11 cellular contexts compared by ENCODE assay signal in genomic region chr3:45988100-45988761, GRCh38. TPM values are rescaled to one million over a fixed set of nuclear protein-coding genes. Genes with fewer than 3 reads are reported as not detected.
DNase-seq lines count a peak whose midpoint lies in the region; ATAC-seq, FAIRE-seq and TF ChIP-seq lines count a peak whose summit lies in the region.
"Had no signal": no experiment of that assay in that cellular context is flagged by ENCODE, and none has a peak within 500 bp of the region (broad histone marks: within the 10 kb centered on the region; RNA-seq: fewer than 3 reads in every experiment).

No MANE protein-coding gene starts in this region.

- DNase-seq in GM12891 (ENCODE audit: insufficient read length, low spot score) (no peak), WTC11 (ENCODE audit: low spot score) (no peak), fibroblast of villous mesenchyme (ENCODE audit: low read depth) (peak; percentile 62)
- no peak for DNase-seq in T-helper 2 cell treated with Interferon-gamma antibody and Interleukin-4, amounts not matched to agents 5 μg/mL and 100 μg/mL, for 36 hours (ENCODE audit: low spot score)
- DNase-seq: activated CD4-positive, CD25-positive, alpha-beta regulatory T cell treated with anti-CD3 and anti-CD28 coated beads, Interleukin-2, amount 50 U/mL, for 72 hours had no signal

- CTCF ChIA-PET in WTC11 (lab: Charles Lee), result interaction anchor here (0.6 to 1.8 kb wide), 4 partner anchors 49 to 220 kb away, joined by 3 to 4 read pairs (median 4); no protein-coding TSS in a partner anchor

- ATAC-seq in WTC11 (no peak), GM21360 (IDR thresholded peaks at IDR 0.05; ENCODE audit: unreplicated experiment) (no peak), HG03175 (IDR thresholded peaks at IDR 0.05; ENCODE audit: unreplicated experiment) (no peak), GM19035 (IDR thresholded peaks at IDR 0.05; ENCODE audit: unreplicated experiment) (no peak)

- peaks cover 37% of the 10 kb centered on the region for H3K4me1 Mint-ChIP-seq in WTC11
- H3K4me1 Mint-ChIP-seq in T-helper 2 cell treated with Interferon-gamma antibody and Interleukin-4, amounts not matched to agents 5 μg/mL and 100 μg/mL, for 36 hours (ENCODE audit: low read depth), result peaks cover 47% of the 10 kb centered on the region

- peaks cover 22% of the 10 kb centered on the region for H3K36me3 Mint-ChIP-seq in WTC11
- peaks cover 51% of the 10 kb centered on the region for H3K36me3 Mint-ChIP-seq in T-helper 2 cell treated with Interferon-gamma antibody and Interleukin-4, amounts not matched to agents 5 μg/mL and 100 μg/mL, for 36 hours (ENCODE audit: low read depth)

- H3K27me3 Mint-ChIP-seq in WTC11 (ENCODE audit: low read depth), result no peaks in the 10 kb centered on the region
- H3K27me3 Mint-ChIP-seq in T-helper 2 cell treated with Interferon-gamma antibody and Interleukin-4, amounts not matched to agents 5 μg/mL and 100 μg/mL, for 36 hours (ENCODE audit: low read depth), result no peaks in the 10 kb centered on the region

- TF ChIP-seq CTCF in WTC11 (IDR thresholded peaks at IDR 0.05) (no peak), fibroblast of villous mesenchyme (IDR thresholded peaks at IDR 0.05; ENCODE audit: insufficient read depth, low read depth, low read length) (no peak)

- H3K27ac Mint-ChIP-seq in WTC11, result peak overlapping the region; percentile 80; the same call in 1 of the 2 replicates
- H3K27ac Mint-ChIP-seq in T-helper 2 cell treated with Interferon-gamma antibody and Interleukin-4, amounts not matched to agents 5 μg/mL and 100 μg/mL, for 36 hours, result no peak overlapping the region

- TF ChIP-seq POLR2A in GM12891 (IDR thresholded peaks at IDR 0.05; ENCODE audit: low read depth, low read length), result no peak

- H3K9ac ChIP-seq in skeletal muscle satellite cell (ENCODE audit: low read depth, low read length), result no peak overlapping the region

- peaks cover 51% of the 10 kb centered on the region for H3K4me1 ChIP-seq in skeletal muscle satellite cell (ENCODE audit: control insufficient read depth, insufficient read depth, low read length)

- H3K9me3 Mint-ChIP-seq in WTC11, result no peaks in the 10 kb centered on the region
- H3K9me3 Mint-ChIP-seq in T-helper 2 cell treated with Interferon-gamma antibody and Interleukin-4, amounts not matched to agents 5 μg/mL and 100 μg/mL, for 36 hours, result no peaks in the 10 kb centered on the region

- POLR2A ChIA-PET in WTC11 (lab: Charles Lee), result no interaction called here

- no peaks in the 10 kb centered on the region for H3K36me3 ChIP-seq in skeletal muscle satellite cell (ENCODE audit: insufficient read depth, low read length)

- no peak overlapping the region for H3K4me3 ChIP-seq in fibroblast of villous mesenchyme (ENCODE audit: low read depth, low read length)
- peak overlapping the region; percentile 22 for H3K4me3 ChIP-seq in skeletal muscle satellite cell (ENCODE audit: low read length)

- H3K4me3 Mint-ChIP-seq in WTC11, result no peak overlapping the region
- no peak overlapping the region for H3K4me3 Mint-ChIP-seq in T-helper 2 cell treated with Interferon-gamma antibody and Interleukin-4, amounts not matched to agents 5 μg/mL and 100 μg/mL, for 36 hours

- no peaks in the 10 kb centered on the region for H3K9me3 ChIP-seq in skeletal muscle satellite cell (replicated peaks; ENCODE audit: low read length)

- H3K4me2 ChIP-seq in skeletal muscle satellite cell (ENCODE audit: low read length), result peak overlapping the region; percentile 17

- no peaks in the 10 kb centered on the region for H3K27me3 ChIP-seq in skeletal muscle satellite cell (ENCODE audit: control insufficient read depth, insufficient read depth, low read length)

- peak; percentile 38 for FAIRE-seq in GM12891 (lab: Jason Lieb, UNC)

TF ChIP-seq in GM12891, 5 proteins besides CTCF, POLR2A, EP300 and RAD21:
- TF ChIP-seq TAF1 (IDR thresholded peaks at IDR 0.05; ENCODE audit: low read depth, low read length) (no peak), POU2F2 (IDR thresholded peaks at IDR 0.05; ENCODE audit: low read depth, low read length) (no peak), PAX5 (IDR thresholded peaks at IDR 0.05; ENCODE audit: insufficient read depth, low read length, severe bottlenecking) (no peak), SPI1 (IDR thresholded peaks at IDR 0.05; ENCODE audit: low read depth, low read length) (no peak), POLR2AphosphoS5 (IDR thresholded peaks at IDR 0.05; ENCODE audit: low read depth, low read length) (no peak)

TF ChIP-seq in WTC11, 78 proteins besides CTCF, POLR2A, EP300 and RAD21:
- TF ChIP-seq ZSCAN18 (CRISPR knock-in tag; IDR thresholded peaks at IDR 0.05), result no peak
- TF ChIP-seq ZNF263 (CRISPR knock-in tag; IDR thresholded peaks at IDR 0.05; ENCODE audit: low read depth), result no peak
- TF ChIP-seq JUN (CRISPR knock-in tag; IDR thresholded peaks at IDR 0.05), result no peak
- TF ChIP-seq NR1H2 (CRISPR knock-in tag; IDR thresholded peaks at IDR 0.05), result no peak
- TF ChIP-seq IRF2 (CRISPR knock-in tag; IDR thresholded peaks at IDR 0.05; ENCODE audit: borderline replicate concordance, low read depth), result no peak
- no peak for TF ChIP-seq NR2C2 (CRISPR knock-in tag; IDR thresholded peaks at IDR 0.05)
- TF ChIP-seq OVOL2 (CRISPR knock-in tag; IDR thresholded peaks at IDR 0.05; ENCODE audit: borderline replicate concordance), result no peak
- no peak for TF ChIP-seq ZNF671 (CRISPR knock-in tag; IDR thresholded peaks at IDR 0.05)
- no peak for TF ChIP-seq FOXJ3 (CRISPR knock-in tag; IDR thresholded peaks at IDR 0.05; ENCODE audit: borderline replicate concordance)
- TF ChIP-seq NFE2L1 (CRISPR knock-in tag; IDR thresholded peaks at IDR 0.05), result no peak
- no peak for TF ChIP-seq PREB (CRISPR knock-in tag; IDR thresholded peaks at IDR 0.05; ENCODE audit: borderline replicate concordance)
- no peak for TF ChIP-seq GTF2I (CRISPR knock-in tag; conservative IDR thresholded peaks at IDR 0.05)
- TF ChIP-seq PRRX2 (CRISPR knock-in tag; IDR thresholded peaks at IDR 0.05), result no peak
- TF ChIP-seq FOXP1 (CRISPR knock-in tag; IDR thresholded peaks at IDR 0.05; ENCODE audit: borderline replicate concordance), result no peak
- TF ChIP-seq MAX (CRISPR knock-in tag; IDR thresholded peaks at IDR 0.05), result no peak
- TF ChIP-seq ERG (CRISPR knock-in tag; IDR thresholded peaks at IDR 0.05), result no peak

RNA-seq across cellular contexts. Expression of gene FYCO1, which starts 7.4 kb away (rescaled TPM):
- polyA plus RNA-seq in GM12891 (2012; ENCODE audit: low read depth, missing spikeins), result 4.2 TPM
- 12.1 to 13.9 TPM (median 12.8 TPM) in 3 replicates for total RNA-seq in WTC11 (2021)
- total RNA-seq in fibroblast of villous mesenchyme, result 20.6 and 23.7 TPM in 2 replicates
- total RNA-seq in skeletal muscle satellite cell (2012; rRNA removed), result 11.1 and 11.9 TPM in 2 replicates

RNA-seq across cellular contexts. Expression of gene XCR1, which starts 39.1 kb away (rescaled TPM):
- polyA plus RNA-seq in GM12891 (2012; ENCODE audit: low read depth, missing spikeins), result 0.10 TPM
- 0.02 to 0.25 TPM in 2 of 3 replicates, not detected in the other for total RNA-seq in WTC11 (2021)
- total RNA-seq in fibroblast of villous mesenchyme, result not detected in 2 replicates
- total RNA-seq in skeletal muscle satellite cell (2012; rRNA removed), result not detected in 2 replicates
- total RNA-seq: dermis microvascular lymphatic vessel endothelial cell, G401 had no signal

RNA-seq across cellular contexts. Expression of gene CXCR6, which starts 45.0 kb away (rescaled TPM):
- polyA plus RNA-seq in GM12891 (2012; ENCODE audit: low read depth, missing spikeins), result 0.26 TPM
- total RNA-seq in WTC11 (2021), result not detected in 3 replicates
- under 0.01 TPM in 2 replicates for total RNA-seq in fibroblast of villous mesenchyme
- not detected in 2 replicates for total RNA-seq in skeletal muscle satellite cell (2012; rRNA removed)
- total RNA-seq: dermis microvascular lymphatic vessel endothelial cell had no signal
